ENCODE assay signal across 9 cellular contexts in the genomic region with DNA sequence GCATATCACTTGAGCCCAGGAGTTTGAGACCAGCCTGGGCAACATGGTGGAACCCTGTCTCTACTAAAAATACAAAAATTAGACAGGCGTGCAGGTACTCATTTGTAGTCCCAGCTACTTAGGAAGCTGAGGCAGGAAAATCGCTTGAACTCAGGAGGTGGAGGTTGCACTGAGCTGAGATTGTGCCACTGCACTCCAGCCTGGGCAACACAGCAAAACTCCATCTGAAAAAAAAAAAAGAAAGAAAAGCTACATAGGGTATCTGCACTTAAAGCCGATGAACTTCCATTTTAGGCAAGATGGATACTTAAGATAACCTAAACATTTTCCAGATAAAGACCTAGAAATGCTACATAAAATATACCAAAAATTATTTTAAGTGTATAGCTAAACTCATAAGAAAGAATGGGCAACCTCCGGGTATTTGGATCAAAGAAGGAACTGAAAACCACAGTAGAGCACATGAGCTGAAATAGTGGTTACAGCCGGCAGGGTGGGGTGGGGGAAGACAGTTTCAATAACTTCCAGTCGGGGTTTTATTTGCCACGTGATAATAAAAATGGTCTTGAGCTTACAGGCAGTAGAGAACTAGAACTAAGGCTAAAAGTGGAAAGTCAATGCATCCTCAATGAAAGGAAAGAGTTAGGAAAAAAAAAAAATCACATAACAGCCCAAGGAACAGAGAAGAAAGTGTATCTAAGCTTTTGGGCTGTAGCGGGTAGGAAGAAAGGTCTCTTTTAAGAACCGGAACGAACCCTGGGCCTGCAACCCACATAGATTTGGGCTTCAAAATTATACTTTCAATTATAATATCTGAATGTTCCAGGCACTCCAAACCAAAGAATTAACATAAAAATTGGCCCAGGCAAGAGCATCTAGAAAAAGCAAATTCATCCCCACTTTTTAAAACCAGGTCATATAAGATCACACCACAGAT. TPM values are rescaled to one million over a fixed set of nuclear protein-coding genes. Genes with fewer than 3 reads are reported as not detected.
DNase-seq lines count a peak whose midpoint lies in the region; ATAC-seq, FAIRE-seq and TF ChIP-seq lines count a peak whose summit lies in the region.
"Had no signal": no experiment of that assay in that cellular context is flagged by ENCODE, and none has a peak within 500 bp of the region (broad histone marks: within the 10 kb centered on the region; RNA-seq: fewer than 3 reads in every experiment).

No MANE protein-coding gene starts in this region.

- no peak overlapping the region; the same call in 1 of the 2 replicates for H3K4me3 ChIP-seq in GM06990 (replicated peaks; ENCODE audit: low read depth, low read length)
- peak overlapping the region; percentile 2; the same call in 1 of the 2 replicates for H3K4me3 ChIP-seq in Jurkat, Clone E6-1 (ENCODE audit: low read length)

- no peaks in the 10 kb centered on the region for H3K27me3 ChIP-seq in GM06990 (replicated peaks; ENCODE audit: control insufficient read depth, insufficient read depth, low read length)

- H3K9me3 Mint-ChIP-seq in naive B cell: no peaks in the 10 kb centered on the region
- peaks cover 2% of the 10 kb centered on the region for H3K9me3 Mint-ChIP-seq in glutamatergic neuron (ENCODE audit: unreplicated experiment)
- H3K9me3 Mint-ChIP-seq: dendritic cell treated with granulocyte-macrophage colony-stimulating factor and Interleukin-4, amounts not matched to agents 40 ng/mL and 50 ng/mL, for 4 days had no signal

- H3K36me3 ChIP-seq in GM06990 (ENCODE audit: control insufficient read depth, insufficient read depth, low read length): no peaks in the 10 kb centered on the region

- peaks cover 72 to 77% (median 73%) of the 10 kb centered on the region in 3 donors for H3K27me3 Mint-ChIP-seq in naive B cell
- H3K27me3 Mint-ChIP-seq in glutamatergic neuron (ENCODE audit: unreplicated experiment): peaks cover 2% of the 10 kb centered on the region

- DNase-seq in GM06990 (ENCODE audit: extremely low read depth, insufficient read length): peak; percentile 56
- DNase-seq in Jurkat, Clone E6-1 (ENCODE audit: low read depth, low spot score): peak; percentile 82
- peak; percentile 28 for DNase-seq in activated T-cell treated with anti-CD3 and anti-CD28 coated beads for 4 hours
- peak; percentile 85 for DNase-seq in naive B cell
- DNase-seq in D721Med (ENCODE audit: insufficient read length, low spot score): no peak
- no peak for DNase-seq in glutamatergic neuron
- no peak for DNase-seq in AG08395 (ENCODE audit: low spot score)

- ATAC-seq in GM21529 (IDR thresholded peaks at IDR 0.05; ENCODE audit: unreplicated experiment) (peak; percentile 84), naive B cell (ENCODE audit: low read depth in 2 of 2) (peak; percentile 100)

- FAIRE-seq in D721Med (lab: Jason Lieb, UNC): no peak

- H3K4me1 Mint-ChIP-seq in naive B cell (peaks cover 18 to 39% (median 35%) of the 10 kb centered on the region in 3 donors), glutamatergic neuron (ENCODE audit: low read depth, unreplicated experiment) (peaks cover 33% of the 10 kb centered on the region)

- H3K36me3 Mint-ChIP-seq in naive B cell (peaks cover 27 to 31% of the 10 kb centered on the region in 2 donors), glutamatergic neuron (ENCODE audit: unreplicated experiment) (no peaks in the 10 kb centered on the region)

- TF ChIP-seq CTCF in GM06990 (IDR thresholded peaks at IDR 0.05; ENCODE audit: insufficient read depth, low read length, poor library complexity, severe bottlenecking): no peak
- no peak for TF ChIP-seq CTCF in D721Med (IDR thresholded peaks at IDR 0.05; ENCODE audit: insufficient read depth, missing control alignments)
- no peak for TF ChIP-seq CTCF in glutamatergic neuron (IDR thresholded peaks at IDR 0.05; ENCODE audit: partially characterized antibody, unreplicated experiment)

- H3K27ac Mint-ChIP-seq in naive B cell (peak overlapping the region in 4 of 6 donors; percentile 1 to 76 (median 41)), glutamatergic neuron (ENCODE audit: unreplicated experiment) (no peak overlapping the region)
- H3K27ac Mint-ChIP-seq: dendritic cell treated with granulocyte-macrophage colony-stimulating factor and Interleukin-4, amounts not matched to agents 40 ng/mL and 50 ng/mL, for 4 days had no signal

- H3K4me3 Mint-ChIP-seq in naive B cell (peak overlapping the region; percentile 13 to 81 (median 52)), glutamatergic neuron (ENCODE audit: unreplicated experiment) (no peak overlapping the region)
- H3K4me3 Mint-ChIP-seq: dendritic cell treated with granulocyte-macrophage colony-stimulating factor and Interleukin-4, amounts not matched to agents 40 ng/mL and 50 ng/mL, for 4 days had no signal

RNA-seq across cellular contexts. Expression of gene CFDP1, which starts 53.1 kb away (rescaled TPM):
- polyA plus RNA-seq in Jurkat, Clone E6-1 (2012; ENCODE audit: insufficient read depth, insufficient read length): 118 TPM
- 10 to 100 TPM; 22.6 to 36.3 (median 31.6) TPM for polyA plus RNA-seq in naive B cell (ENCODE audit: low read depth in 6 of 6)
- total RNA-seq in glutamatergic neuron (ENCODE audit: unreplicated experiment): 60.1 TPM

Comparison
In these comparisons a context has a peak if more than half of its experiments do, and no peak if none do; other contexts are left out.
1. DNase-seq: peak in GM06990 (single experiment), Jurkat, Clone E6-1 (single experiment), activated T-cell treated with anti-CD3 and anti-CD28 coated beads for 4 hours (single experiment) and naive B cell (single experiment); none in D721Med (single experiment), glutamatergic neuron (single experiment) and AG08395 (single experiment).